Comparison of ENCODE assay signal across 1 cellular context in genomic region chr7:141696386-141696785, GRCh38.
TF ChIP-seq lines count a peak whose summit lies in the region.

No MANE protein-coding gene starts in this region.

TF ChIP-seq in H1, 55 proteins besides CTCF, POLR2A, EP300 and RAD21:
- TF ChIP-seq POU5F1 (IDR thresholded peaks at IDR 0.05; ENCODE audit: low read depth, low read length) (no peak), SRF (IDR thresholded peaks at IDR 0.05; ENCODE audit: low read depth, low read length) (no peak), HDAC6 (IDR thresholded peaks at IDR 0.05; ENCODE audit: low read depth, low read length) (no peak), YY1 (IDR thresholded peaks at IDR 0.05; ENCODE audit: low read depth, low read length) (no peak), TBP (IDR thresholded peaks at IDR 0.05; ENCODE audit: low read depth, low read length) (no peak), TCF12 (IDR thresholded peaks at IDR 0.05; ENCODE audit: low read depth, low read length) (no peak), BCL11A (IDR thresholded peaks at IDR 0.05; ENCODE audit: low read depth in 2 of 2, low read length in 2 of 2) (no peak), BRCA1 (IDR thresholded peaks at IDR 0.05; ENCODE audit: low read depth, low read length) (no peak), GTF2F1 (IDR thresholded peaks at IDR 0.05; ENCODE audit: borderline replicate concordance, low read depth, low read length) (no peak), CHD1 (IDR thresholded peaks at IDR 0.05; ENCODE audit: low read depth, low read length) (no peak), CTBP2 (IDR thresholded peaks at IDR 0.05; ENCODE audit: borderline replicate concordance, insufficient read depth, insufficient read length, low read length) (no peak), SUZ12 (IDR thresholded peaks at IDR 0.05; ENCODE audit: low read length) (no peak), KDM1A (IDR thresholded peaks at IDR 0.05; ENCODE audit: borderline replicate concordance, low read length) (no peak), SP1 (IDR thresholded peaks at IDR 0.05; ENCODE audit: low read depth, low read length) (no peak), EZH2 (IDR thresholded peaks at IDR 0.05; ENCODE audit: low read depth, low read length, severe bottlenecking) (no peak), KDM5A (IDR thresholded peaks at IDR 0.05; ENCODE audit: low read length) (no peak), POLR2AphosphoS5 (IDR thresholded peaks at IDR 0.05; ENCODE audit: low read depth, low read length) (no peak), JUND (IDR thresholded peaks at IDR 0.05; ENCODE audit: low read length) (no peak)
- TF ChIP-seq, protein P1, sequence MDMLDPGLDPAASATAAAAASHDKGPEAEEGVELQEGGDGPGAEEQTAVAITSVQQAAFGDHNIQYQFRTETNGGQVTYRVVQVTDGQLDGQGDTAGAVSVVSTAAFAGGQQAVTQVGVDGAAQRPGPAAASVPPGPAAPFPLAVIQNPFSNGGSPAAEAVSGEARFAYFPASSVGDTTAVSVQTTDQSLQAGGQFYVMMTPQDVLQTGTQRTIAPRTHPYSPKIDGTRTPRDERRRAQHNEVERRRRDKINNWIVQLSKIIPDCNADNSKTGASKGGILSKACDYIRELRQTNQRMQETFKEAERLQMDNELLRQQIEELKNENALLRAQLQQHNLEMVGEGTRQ (IDR thresholded peaks at IDR 0.05; ENCODE audit: low read length): no peak
